ENCODE assay signal across 20 cellular contexts in genomic region chr3:107025961-107026360, GRCh38.
"Had no signal": no experiment of that assay in that cellular context is flagged by ENCODE, and none has a peak within 500 bp of the region (broad histone marks: within the 10 kb centered on the region; RNA-seq: fewer than 3 reads in every experiment).

No MANE protein-coding gene starts in this region.

- H3K27me3 Mint-ChIP-seq: activated T-cell treated with anti-CD3 and anti-CD28 coated beads, Interleukin-2, amount 50 U/mL, for 24 hours; central memory CD8-positive, alpha-beta T cell had no signal

- H3K27ac ChIP-seq: coronary artery, esophagus squamous epithelium, gastroesophageal sphincter, heart left ventricle, spleen, thyroid gland, upper lobe of right lung had no signal

- H3K27ac Mint-ChIP-seq: activated naive CD4-positive, alpha-beta T cell treated with anti-CD3 and anti-CD28 coated beads, Interleukin-2, amount 50 U/mL, for 72 hours; activated T-cell treated with anti-CD3 and anti-CD28 coated beads, Interleukin-2, amount 50 U/mL, for 24 hours; activated T-helper 17 cell treated with anti-CD3 and anti-CD28 coated beads, Interleukin-2, amount 50 U/mL, for 72 hours; endodermal cell; naive B cell; WTC11 had no signal

- H3K36me3 ChIP-seq: esophagus squamous epithelium, gastroesophageal sphincter, heart left ventricle, spleen, thyroid gland, upper lobe of right lung had no signal

- H3K4me1 ChIP-seq: esophagus squamous epithelium, gastroesophageal sphincter, spleen, thyroid gland, upper lobe of right lung had no signal

- H3K4me3 Mint-ChIP-seq: activated T-cell treated with anti-CD3 and anti-CD28 coated beads, Interleukin-2, amount 50 U/mL, for 24 hours; activated T-helper 17 cell treated with anti-CD3 and anti-CD28 coated beads, Interleukin-2, amount 50 U/mL, for 72 hours; central memory CD8-positive, alpha-beta T cell; endodermal cell; naive B cell; WTC11 had no signal

- ATAC-seq: activated naive CD4-positive, alpha-beta T cell treated with anti-CD3 and anti-CD28 coated beads, Interleukin-2, amount 50 U/mL, for 72 hours; activated T-helper 17 cell treated with anti-CD3 and anti-CD28 coated beads, Interleukin-2, amount 50 U/mL, for 72 hours; gastroesophageal sphincter; heart left ventricle; left colon; upper lobe of right lung; WTC11 had no signal

- H3K4me3 ChIP-seq: coronary artery, esophagus squamous epithelium, gastroesophageal sphincter, heart left ventricle, spleen, thyroid gland, upper lobe of right lung had no signal

- DNase-seq: activated T-cell treated with anti-CD3 and anti-CD28 coated beads, Interleukin-2, amount 50 U/mL, for 24 hours; endodermal cell; esophagus squamous epithelium; heart left ventricle; islet precursor cell; left colon; mesenchymal stem cell; naive B cell; occipital lobe; spleen; stimulated activated CD4-positive, alpha-beta T cell treated with anti-CD3 and anti-CD28 coated beads, Interleukin-4, amount 100 ng/mL, for 1 hour; stimulated activated naive CD4-positive, alpha-beta T cell; thyroid gland; upper lobe of right lung had no signal

- H3K4me1 Mint-ChIP-seq: activated T-helper 17 cell treated with anti-CD3 and anti-CD28 coated beads, Interleukin-2, amount 50 U/mL, for 72 hours; central memory CD8-positive, alpha-beta T cell had no signal

- H3K9me3 Mint-ChIP-seq: activated naive CD4-positive, alpha-beta T cell treated with anti-CD3 and anti-CD28 coated beads, Interleukin-2, amount 50 U/mL, for 72 hours; activated T-cell treated with anti-CD3 and anti-CD28 coated beads, Interleukin-2, amount 50 U/mL, for 24 hours; activated T-helper 17 cell treated with anti-CD3 and anti-CD28 coated beads, Interleukin-2, amount 50 U/mL, for 72 hours; central memory CD8-positive, alpha-beta T cell; endodermal cell had no signal

- H3K27me3 ChIP-seq: esophagus squamous epithelium, gastroesophageal sphincter, heart left ventricle, spleen, thyroid gland, upper lobe of right lung had no signal

- H3K36me3 Mint-ChIP-seq: activated naive CD4-positive, alpha-beta T cell treated with anti-CD3 and anti-CD28 coated beads, Interleukin-2, amount 50 U/mL, for 72 hours; naive B cell; WTC11 had no signal

- H3K9me3 ChIP-seq: esophagus squamous epithelium, gastroesophageal sphincter, heart left ventricle, spleen, thyroid gland, upper lobe of right lung had no signal
